ENCODE assay signal across 19 cellular contexts in genomic region chr5:69219939-69220338, GRCh38.
"Had no signal": no experiment of that assay in that cellular context is flagged by ENCODE, and none has a peak within 500 bp of the region (broad histone marks: within the 10 kb centered on the region; RNA-seq: fewer than 3 reads in every experiment).

No MANE protein-coding gene starts in this region.

- DNase-seq: effector memory CD8-positive, alpha-beta T cell; gastrocnemius medialis; kidney; left colon; mesendoderm; naive thymus-derived CD4-positive, alpha-beta T cell; nephron progenitor cell; right cardiac atrium; stimulated activated CD4-positive, alpha-beta T cell treated with anti-CD3 and anti-CD28 coated beads, Interleukin-4, amount 100 ng/mL, for 1 hour; stimulated activated CD8-positive, alpha-beta memory T cell treated with anti-CD3 and anti-CD28 coated beads, Interleukin-4, amount 100 ng/mL, for 48 hours; tibial artery; upper lobe of right lung had no signal

- H3K4me3 ChIP-seq: esophagus muscularis mucosa, gastrocnemius medialis, smooth muscle cell, tibial artery, vagina had no signal

- H3K4me2 ChIP-seq: smooth muscle cell had no signal

- H3K27ac ChIP-seq: epithelial cell of prostate, esophagus muscularis mucosa, neutrophil, tibial artery, upper lobe of right lung, vagina had no signal

- H3K27me3 Mint-ChIP-seq: effector memory CD8-positive, alpha-beta T cell; naive thymus-derived CD4-positive, alpha-beta T cell; stimulated activated naive CD8-positive, alpha-beta T cell treated with anti-CD3 and anti-CD28 coated beads, Interleukin-15, Interleukin-2, amounts not matched to agents 100 ng/mL and 50 ng/mL, for 24 hours had no signal

- ATAC-seq: effector memory CD8-positive, alpha-beta T cell; gastrocnemius medialis; left colon; naive thymus-derived CD4-positive, alpha-beta T cell; right cardiac atrium; stimulated activated effector memory CD8-positive, alpha-beta T cell treated with anti-CD3 and anti-CD28 coated beads, Interleukin-12 subunit alpha, Interleukin-12 subunit beta, amount 100 ng/mL, for 72 hours; upper lobe of right lung had no signal

- H3K27me3 ChIP-seq: esophagus muscularis mucosa, gastrocnemius medialis, neutrophil, tibial artery, upper lobe of right lung, vagina had no signal

- H3K27ac Mint-ChIP-seq: effector memory CD8-positive, alpha-beta T cell; nephron progenitor cell; stimulated activated effector memory CD8-positive, alpha-beta T cell treated with anti-CD3 and anti-CD28 coated beads, Interleukin-12 subunit alpha, Interleukin-12 subunit beta, amount 100 ng/mL, for 72 hours; stimulated activated naive CD8-positive, alpha-beta T cell treated with anti-CD3 and anti-CD28 coated beads, Interleukin-15, Interleukin-2, amounts not matched to agents 100 ng/mL and 50 ng/mL, for 24 hours had no signal

- H3K9me3 Mint-ChIP-seq: effector memory CD8-positive, alpha-beta T cell; stimulated activated effector memory CD8-positive, alpha-beta T cell treated with anti-CD3 and anti-CD28 coated beads, Interleukin-12 subunit alpha, Interleukin-12 subunit beta, amount 100 ng/mL, for 72 hours; stimulated activated naive CD8-positive, alpha-beta T cell treated with anti-CD3 and anti-CD28 coated beads, Interleukin-15, Interleukin-2, amounts not matched to agents 100 ng/mL and 50 ng/mL, for 24 hours had no signal

- H3K9me3 ChIP-seq: esophagus muscularis mucosa, gastrocnemius medialis, neutrophil, tibial artery, upper lobe of right lung, vagina had no signal

- H3K36me3 ChIP-seq: neutrophil, upper lobe of right lung, vagina had no signal
